In the genomic region with DNA sequence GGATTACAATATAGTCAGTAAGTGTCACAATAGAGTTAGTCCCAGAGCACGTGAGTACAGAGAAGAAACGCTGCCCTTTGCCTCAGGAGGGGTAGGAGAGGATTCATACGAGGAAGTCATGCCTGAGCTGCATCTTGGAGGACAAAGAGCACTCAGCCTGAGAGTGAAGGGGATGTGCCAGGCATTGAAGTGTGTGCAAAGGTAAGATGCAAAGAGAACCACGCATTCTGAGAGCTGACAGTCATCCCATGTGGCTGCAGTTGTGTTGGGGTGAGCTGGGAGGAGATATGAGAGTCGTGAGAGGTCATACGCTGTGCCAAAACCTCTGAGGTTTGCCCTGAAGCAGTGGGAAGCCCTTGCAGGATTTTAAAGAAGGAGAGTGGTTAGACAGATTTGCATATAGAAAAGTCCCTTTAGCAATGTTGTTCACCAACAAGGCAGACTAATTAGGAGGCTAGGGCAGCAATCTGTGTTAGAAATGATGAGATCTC, we compare ENCODE assay signal across 13 cellular contexts.
DNase-seq lines count a peak whose midpoint lies in the region; ATAC-seq and TF ChIP-seq lines count a peak whose summit lies in the region.
"Had no signal": no experiment of that assay in that cellular context is flagged by ENCODE, and none has a peak within 500 bp of the region (broad histone marks: within the 10 kb centered on the region; RNA-seq: fewer than 3 reads in every experiment).

No MANE protein-coding gene starts in this region.

- TF ChIP-seq CTCF in SU-DHL-6 (IDR thresholded peaks at IDR 0.05; ENCODE audit: insufficient read depth, low read length, poor library complexity, severe bottlenecking) (no peak), upper lobe of left lung (IDR thresholded peaks at IDR 0.05) (no peak)

- TF ChIP-seq EP300 in upper lobe of left lung (IDR thresholded peaks at IDR 0.05) = no peak

- H3K9me3 ChIP-seq in SU-DHL-6 (ENCODE audit: insufficient read depth, low read length) (no peaks in the 10 kb centered on the region), upper lobe of left lung (no peaks in the 10 kb centered on the region)
- H3K9me3 ChIP-seq: adrenal gland, thoracic aorta had no signal

- no peak overlapping the region for H2AFZ ChIP-seq in SU-DHL-6 (ENCODE audit: low read depth, low read length, severe bottlenecking)

- WGBS in upper lobe of left lung, 2 donors = 61 to 76% methylated on average over 6 of the region's 6 CpGs

- no peaks in the 10 kb centered on the region for H3K79me2 ChIP-seq in SU-DHL-6 (ENCODE audit: insufficient read depth, low read length)

- H3K27ac ChIP-seq in SU-DHL-6 (ENCODE audit: low read depth, low read length) (no peak overlapping the region), upper lobe of left lung (no peak overlapping the region)
- H3K27ac ChIP-seq: adrenal gland had no signal

- H3F3A ChIP-seq in SU-DHL-6 (ENCODE audit: insufficient read depth) = no peaks in the 10 kb centered on the region

- DNase-seq in DMS79 (lab: John Stamatoyannopoulos, UW) (peak; percentile 71), AG08395 (ENCODE audit: low spot score) (no peak), occipital lobe (lab: John Stamatoyannopoulos, UW) (no peak), upper lobe of left lung (no peak), posterior vena cava (ENCODE audit: low spot score) (no peak)
- DNase-seq: adrenal gland, COR-L47, foreskin melanocyte, KG1 had no signal

- H3K9me2 ChIP-seq in SU-DHL-6 (replicated peaks; ENCODE audit: insufficient read depth, low read length) = no peaks in the 10 kb centered on the region

- no peaks in the 10 kb centered on the region for H4K20me1 ChIP-seq in SU-DHL-6 (ENCODE audit: low read depth, low read length)

- TF ChIP-seq POLR2A in upper lobe of left lung (IDR thresholded peaks at IDR 0.05) = no peak

- no peaks in the 10 kb centered on the region for H3K27me3 ChIP-seq in SU-DHL-6 (ENCODE audit: low read length)
- no peaks in the 10 kb centered on the region for H3K27me3 ChIP-seq in upper lobe of left lung
- H3K27me3 ChIP-seq: adrenal gland had no signal

- intact Hi-C loops in posterior vena cava (cut with DNase I) = no loop called here

- no peak overlapping the region for H3K9ac ChIP-seq in SU-DHL-6 (ENCODE audit: low read length)

- no peaks in the 10 kb centered on the region for H3K36me3 ChIP-seq in SU-DHL-6 (ENCODE audit: low read length)
- H3K36me3 ChIP-seq in upper lobe of left lung = no peaks in the 10 kb centered on the region
- H3K36me3 ChIP-seq: adrenal gland, thoracic aorta had no signal

- peaks cover 0 to 25% (median 12%) of the 10 kb centered on the region in 4 donors for H3K4me1 ChIP-seq in upper lobe of left lung

- H3K4me3 ChIP-seq in SU-DHL-6 (ENCODE audit: insufficient read depth, low read length, poor library complexity, severe bottlenecking) = no peak overlapping the region
- no peak overlapping the region for H3K4me3 ChIP-seq in upper lobe of left lung
- H3K4me3 ChIP-seq: adrenal gland, thoracic aorta had no signal

- H3K4me2 ChIP-seq in SU-DHL-6 (ENCODE audit: low read depth, low read length, poor library complexity, severe bottlenecking) = peak overlapping the region; percentile 31

- ATAC-seq in GM19025 (IDR thresholded peaks at IDR 0.05; ENCODE audit: low read depth, unreplicated experiment) (peak; percentile 97), HG02852 (IDR thresholded peaks at IDR 0.05; ENCODE audit: unreplicated experiment) (peak; percentile 97), upper lobe of left lung (ENCODE audit: low FRiP score in 2 of 2) (no peak)

Comparison
In these comparisons a context has a peak if more than half of its experiments do, and no peak if none do; other contexts are left out.
1. ATAC-seq: peak in GM19025 (single experiment) and HG02852 (single experiment); none in upper lobe of left lung (0 of 2).